ENCODE assay signal across 23 cellular contexts in the genomic region with DNA sequence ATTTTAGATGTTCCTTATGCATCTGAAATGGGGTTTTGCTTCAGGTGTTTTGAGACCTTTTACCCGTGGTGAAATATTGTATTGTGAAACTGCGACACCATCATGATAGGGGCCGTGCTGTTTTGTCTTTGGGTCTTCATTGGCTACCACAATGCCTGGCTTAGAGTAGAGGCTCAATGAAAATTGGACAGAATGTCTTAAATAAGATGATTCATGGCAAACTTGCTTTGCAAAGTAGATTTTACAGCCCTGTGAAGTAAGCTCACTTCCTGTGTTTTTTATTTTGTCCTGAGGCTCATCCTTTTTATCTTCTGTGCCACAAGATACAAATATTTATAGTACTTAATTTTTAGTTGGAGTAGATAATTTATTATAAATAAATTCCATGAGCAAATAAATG.
DNase-seq lines count a peak whose midpoint lies in the region; ATAC-seq and TF ChIP-seq lines count a peak whose summit lies in the region.
"Had no signal": no experiment of that assay in that cellular context is flagged by ENCODE, and none has a peak within 500 bp of the region (broad histone marks: within the 10 kb centered on the region; RNA-seq: fewer than 3 reads in every experiment).

No MANE protein-coding gene starts in this region.

- H3K4me3 ChIP-seq in GM23248 (no peak overlapping the region), SK-N-SH (ENCODE audit: low read depth in 2 of 2, low read length in 1 of 2) (no peak overlapping the region), fibroblast of mammary gland (ENCODE audit: control insufficient read depth, low read depth, low read length) (no peak overlapping the region), skeletal muscle cell (ENCODE audit: low read depth, low read length) (no peak overlapping the region), psoas muscle (no peak overlapping the region), prostate gland (no peak overlapping the region)
- H3K4me3 ChIP-seq: BLaER1 treated with 17β-estradiol and CSF1 and Interleukin-3, amounts not matched to agents 10 nM and 100 nM; colonic mucosa; left lung; Peyer's patch had no signal

- POLR2A ChIA-PET in SK-N-SH (lab: Yijun Ruan, JAX), result no interaction called here
- POLR2A ChIA-PET in activated CD4-positive, alpha-beta T cell treated with anti-CD3 and anti-CD28 coated beads, Interleukin-2, amount 10 ng/mL, durations not matched to agents 7 days and 5 days (lab: Charles Lee), result no interaction called here

- TF ChIP-seq POLR2A in prostate gland (IDR thresholded peaks at IDR 0.05), result no peak

- no peaks in the 10 kb centered on the region for H3K27me3 ChIP-seq in GM23248 (replicated peaks; ENCODE audit: insufficient read depth)
- H3K27me3 ChIP-seq in SK-N-SH (ENCODE audit: insufficient read depth), result no peaks in the 10 kb centered on the region
- no peaks in the 10 kb centered on the region for H3K27me3 ChIP-seq in psoas muscle (ENCODE audit: insufficient read depth in 3 of 3, low read length in 2 of 3)
- H3K27me3 ChIP-seq in prostate gland (replicated peaks; ENCODE audit: insufficient read depth), result no peaks in the 10 kb centered on the region
- H3K27me3 ChIP-seq: BLaER1 treated with 17β-estradiol and CSF1 and Interleukin-3, amounts not matched to agents 10 nM and 100 nM; colonic mucosa; left lung; Peyer's patch had no signal

- WGBS in GM23248 (ENCODE audit: low coverage in 1 of 2, low lambda C conversion rate in 2 of 2, missing lambda C conversion rate in 2 of 2), 2 experiments, result 72% methylated on average over 3 of the region's 3 CpGs
- 89% methylated on average over 3 of the region's 3 CpGs for WGBS in SK-N-SH (ENCODE audit: low lambda C conversion rate)
- WGBS in psoas muscle, 3 donors, result 68 to 90% (median 72%) methylated on average over 3 of the region's 3 CpGs
- 64% methylated on average over 3 of the region's 3 CpGs for WGBS in prostate gland

- peak overlapping the region; percentile 81 for H3K27ac ChIP-seq in GM23248
- peak overlapping the region; percentile 83 to 99 for H3K27ac ChIP-seq in SK-N-SH (ENCODE audit: low read depth in 2 of 2, low read length in 1 of 2)
- no peak overlapping the region for H3K27ac ChIP-seq in psoas muscle
- H3K27ac ChIP-seq in prostate gland, result no peak overlapping the region
- H3K27ac ChIP-seq: BLaER1 treated with 17β-estradiol and CSF1 and Interleukin-3, amounts not matched to agents 10 nM and 100 nM; colonic mucosa; left lung; Peyer's patch; WERI-Rb-1 had no signal

- DNase-seq in GM23248 (peak; percentile 77), SK-N-SH (no peak), fibroblast of mammary gland (ENCODE audit: low read depth) (peak; percentile 66), skeletal muscle cell (ENCODE audit: low read depth) (peak; percentile 30), psoas muscle (no peak), prostate gland (ENCODE audit: low spot score) (no peak)
- no peak for DNase-seq in activated CD4-positive, alpha-beta T cell treated with anti-CD3 and anti-CD28 coated beads, Interleukin-2, amount 10 ng/mL, durations not matched to agents 7 days and 5 days
- DNase-seq: activated effector memory CD4-positive, alpha-beta T cell treated with Interleukin-2 at 50 U/mL for 16 hours; anterior cingulate cortex; colonic mucosa; left lung; MM.1S; naive thymus-derived CD8-positive, alpha-beta T cell; NCI-H187 treated with DMSO at 0.1 percent for 48 hours; NCI-H524 treated with DMSO at 0.1 percent for 48 hours; Peyer's patch; retina; stimulated activated CD4-positive, alpha-beta T cell treated with anti-CD3 and anti-CD28 coated beads, Interleukin-1b, Interleukin-23, amount 100 ng/mL, for 48 hours; substantia nigra; T-helper 1 cell; WERI-Rb-1 had no signal

- CTCF ChIA-PET in SK-N-SH (lab: Yijun Ruan, JAX), result no interaction called here
- CTCF ChIA-PET in activated CD4-positive, alpha-beta T cell treated with anti-CD3 and anti-CD28 coated beads, Interleukin-2, amount 10 ng/mL, durations not matched to agents 7 days and 5 days (lab: Charles Lee), result interaction anchor here (3.4 kb wide), 1 partner anchor 11 kb away, joined by 8 read pairs; no protein-coding TSS in a partner anchor

- no peak for TF ChIP-seq RAD21 in SK-N-SH (IDR thresholded peaks at IDR 0.05; ENCODE audit: low read length)

- TF ChIP-seq EP300 in SK-N-SH (IDR thresholded peaks at IDR 0.05; ENCODE audit: borderline replicate concordance in 1 of 2, low read depth in 1 of 2, low read length in 1 of 2), result no peak

- H3K79me2 ChIP-seq in GM23248 (ENCODE audit: insufficient read depth), result 0 out of 2 replicates have a peak, but pooled peaks cover 3% of the 10 kb centered on the region
- H3K79me2 ChIP-seq in SK-N-SH (ENCODE audit: insufficient read depth), result peaks cover 10% of the 10 kb centered on the region

- H3K9me2 ChIP-seq in GM23248 (ENCODE audit: insufficient read depth) (no peaks in the 10 kb centered on the region), SK-N-SH (no peaks in the 10 kb centered on the region)

- no peaks in the 10 kb centered on the region for H3K4me1 Mint-ChIP-seq in activated CD4-positive, alpha-beta T cell treated with anti-CD3 and anti-CD28 coated beads, Interleukin-2, amount 10 ng/mL, durations not matched to agents 7 days and 5 days
- H3K4me1 Mint-ChIP-seq: naive thymus-derived CD8-positive, alpha-beta T cell had no signal

- H3K9me3 Mint-ChIP-seq in activated CD4-positive, alpha-beta T cell treated with anti-CD3 and anti-CD28 coated beads, Interleukin-2, amount 10 ng/mL, durations not matched to agents 7 days and 5 days, result no peaks in the 10 kb centered on the region

- TF ChIP-seq CTCF in SK-N-SH (IDR thresholded peaks at IDR 0.05) (no peak), fibroblast of mammary gland (conservative IDR thresholded peaks at IDR 0.05; ENCODE audit: control insufficient read depth, insufficient read depth, low read depth, low read length) (no peak), psoas muscle (IDR thresholded peaks at IDR 0.05) (no peak), prostate gland (IDR thresholded peaks at IDR 0.05) (no peak)

- peaks cover 16% of the 10 kb centered on the region for H3K27me3 Mint-ChIP-seq in activated CD4-positive, alpha-beta T cell treated with anti-CD3 and anti-CD28 coated beads, Interleukin-2, amount 10 ng/mL, durations not matched to agents 7 days and 5 days

- in situ Hi-C loops in GM23248 (cut with MboI), result no loop called here

- H3K36me3 ChIP-seq in GM23248 (ENCODE audit: low read depth), result no peaks in the 10 kb centered on the region
- no peaks in the 10 kb centered on the region for H3K36me3 ChIP-seq in SK-N-SH (replicated peaks in 1 of 2; ENCODE audit: control insufficient read depth in 1 of 2, insufficient read depth in 2 of 2, low read length in 1 of 2)
- H3K36me3 ChIP-seq in psoas muscle (ENCODE audit: insufficient read depth in 1 of 2, low read depth in 1 of 2), result no peaks in the 10 kb centered on the region
- H3K36me3 ChIP-seq in prostate gland, result no peaks in the 10 kb centered on the region
- H3K36me3 ChIP-seq: BLaER1 treated with 17β-estradiol and CSF1 and Interleukin-3, amounts not matched to agents 10 nM and 100 nM; colonic mucosa; left lung; Peyer's patch; WERI-Rb-1 had no signal

- H2AFZ ChIP-seq in GM23248 (no peak overlapping the region), SK-N-SH (ENCODE audit: low read depth) (no peak overlapping the region)

- H3K36me3 Mint-ChIP-seq in activated CD4-positive, alpha-beta T cell treated with anti-CD3 and anti-CD28 coated beads, Interleukin-2, amount 10 ng/mL, durations not matched to agents 7 days and 5 days (ENCODE audit: low read depth), result no peaks in the 10 kb centered on the region
- H3K36me3 Mint-ChIP-seq: naive thymus-derived CD8-positive, alpha-beta T cell had no signal

- ATAC-seq in GM18858 (IDR thresholded peaks at IDR 0.05; ENCODE audit: unreplicated experiment) (no peak), psoas muscle (no peak)
- ATAC-seq: naive thymus-derived CD8-positive, alpha-beta T cell had no signal

- intact Hi-C loops in psoas muscle (cut with DNase I) (no loop called here), prostate gland (cut with DNase I) (no loop called here)

- H3K4me2 ChIP-seq in GM23248 (ENCODE audit: unreplicated experiment) (peak overlapping the region; percentile 59), SK-N-SH (peak overlapping the region; percentile 32; the same call in 1 of the 2 replicates)

- peaks cover 35% of the 10 kb centered on the region for H3F3A ChIP-seq in GM23248 (ENCODE audit: insufficient read depth)
- H3F3A ChIP-seq in SK-N-SH (replicated peaks; ENCODE audit: insufficient read depth), result peaks cover 40% of the 10 kb centered on the region

- H3K4me1 ChIP-seq in GM23248 (ENCODE audit: insufficient read depth), result peaks cover 36% of the 10 kb centered on the region
- peaks cover under 1 to 25% of the 10 kb centered on the region in 2 experiments; a peak in 3 of 4 replicates for H3K4me1 ChIP-seq in SK-N-SH (ENCODE audit: control insufficient read depth in 1 of 2, insufficient read depth in 2 of 2, low read depth in 1 of 2, low read length in 1 of 2)
- no peaks in the 10 kb centered on the region for H3K4me1 ChIP-seq in psoas muscle
- no peaks in the 10 kb centered on the region for H3K4me1 ChIP-seq in prostate gland (replicated peaks)
- H3K4me1 ChIP-seq: colonic mucosa, left lung, Peyer's patch had no signal

- H4K20me1 ChIP-seq in GM23248 (ENCODE audit: insufficient read depth) (no peaks in the 10 kb centered on the region), SK-N-SH (ENCODE audit: insufficient read depth) (no peaks in the 10 kb centered on the region)
- H4K20me1 ChIP-seq: BLaER1 treated with 17β-estradiol and CSF1 and Interleukin-3, amounts not matched to agents 10 nM and 100 nM had no signal

- no peak overlapping the region for H3K27ac Mint-ChIP-seq in activated CD4-positive, alpha-beta T cell treated with anti-CD3 and anti-CD28 coated beads, Interleukin-2, amount 10 ng/mL, durations not matched to agents 7 days and 5 days
- H3K27ac Mint-ChIP-seq: naive thymus-derived CD8-positive, alpha-beta T cell had no signal

- H3K9me3 ChIP-seq in GM23248 (ENCODE audit: low read depth) (no peaks in the 10 kb centered on the region), SK-N-SH (no peaks in the 10 kb centered on the region), psoas muscle (peaks cover 3% of the 10 kb centered on the region), prostate gland (no peaks in the 10 kb centered on the region)
- H3K9me3 ChIP-seq: colonic mucosa, left lung, Peyer's patch had no signal

- peak overlapping the region; percentile 30; the same call in 1 of the 2 replicates for H3K9ac ChIP-seq in GM23248
- peak overlapping the region; percentile 60 for H3K9ac ChIP-seq in SK-N-SH
- H3K9ac ChIP-seq: BLaER1 treated with 17β-estradiol and CSF1 and Interleukin-3, amounts not matched to agents 10 nM and 100 nM had no signal

- H3K4me3 Mint-ChIP-seq in activated CD4-positive, alpha-beta T cell treated with anti-CD3 and anti-CD28 coated beads, Interleukin-2, amount 10 ng/mL, durations not matched to agents 7 days and 5 days, result no peak overlapping the region
- H3K4me3 Mint-ChIP-seq: naive thymus-derived CD8-positive, alpha-beta T cell had no signal

Comparison
In these comparisons a context has a peak if more than half of its experiments do, and no peak if none do; other contexts are left out.
1. DNase-seq: peak in GM23248 (single experiment), fibroblast of mammary gland (single experiment) and skeletal muscle cell (single experiment); none in SK-N-SH (single experiment), psoas muscle (0 of 2), prostate gland (single experiment) and activated CD4-positive, alpha-beta T cell treated with anti-CD3 and anti-CD28 coated beads, Interleukin-2, amount 10 ng/mL, durations not matched to agents 7 days and 5 days (single experiment).
2. H3K27ac ChIP-seq: peak in GM23248 (single experiment) and SK-N-SH (2 of 2); none in psoas muscle (single experiment) and prostate gland (0 of 2).